8 cellular contexts compared by ENCODE assay signal in genomic region chr2:70946832-70947442, GRCh38. TPM values are rescaled to one million over a fixed set of nuclear protein-coding genes. Genes with fewer than 3 reads are reported as not detected.
DNase-seq lines count a peak whose midpoint lies in the region; ATAC-seq and TF ChIP-seq lines count a peak whose summit lies in the region.

No MANE protein-coding gene starts in this region.

- no peaks in the 10 kb centered on the region for H3K9me3 ChIP-seq in left lung

- H3K4me1 ChIP-seq in left lung = peaks cover 0 to 10% of the 10 kb centered on the region in 2 donors

- H3K4me3 ChIP-seq in left lung = no peak overlapping the region

- peak; percentile 68 for ATAC-seq in left lung

- no peaks in the 10 kb centered on the region for H3K36me3 ChIP-seq in left lung

- peaks cover 10 to 33% of the 10 kb centered on the region in 2 donors for H3K27me3 ChIP-seq in left lung

- intact Hi-C loops in left lung (cut with DNase I) = loop anchor here in 1 of 2 donors (5.0 to 10.0 kb wide), 2 partner anchors 75 to 152 kb away; partner anchors contain the start of gene FIGLA

- DNase-seq in NCI-H524 (lab: John Stamatoyannopoulos, UW) (peak; percentile 58 to 70), NCI-H524 treated with DMSO at 0.1 percent for 48 hours (lab: John Stamatoyannopoulos, UW) (no peak), NCI-H1694 (lab: John Stamatoyannopoulos, UW) (peak; percentile 86), T-helper 9 cell (peak; percentile 37), left lung (no peak)
- DNase-seq in central memory CD4-positive, alpha-beta T cell = peak; percentile 30
- peak in 2 of 3 donors; percentile 32 to 41 for DNase-seq in stimulated activated CD4-positive, alpha-beta T cell treated with anti-CD3 and anti-CD28 coated beads, TNF-alpha, amount 100 ng/mL, for 48 hours (ENCODE audit: low read depth in 3 of 3)
- DNase-seq in NK-92 treated with Interleukin-12 subunit alpha and Interleukin-12 subunit beta, amount 100 ng/mL, for 24 hours (lab: John Stamatoyannopoulos, UW) = no peak

- H3K27ac ChIP-seq in left lung = no peak overlapping the region

- TF ChIP-seq CTCF in left lung (IDR thresholded peaks at IDR 0.05) = peak; percentile 50 to 63

RNA-seq across cellular contexts. Expression of gene ATP6V1B1, which starts 11.2 kb away (rescaled TPM):
- total RNA-seq in left lung = under 1 TPM; 0.76 to 0.89 TPM

RNA-seq across cellular contexts. Expression of gene ANKRD53, which starts 31.5 kb away (rescaled TPM):
- total RNA-seq in left lung = under 1 TPM; 0.52 to 0.96 TPM

RNA-seq across cellular contexts. Expression of gene VAX2, which starts 46.6 kb away (rescaled TPM):
- 1 to 10 TPM in 1 of 2 donors, under 1 TPM in 1; 0.71 to 1.3 TPM for total RNA-seq in left lung

RNA-seq across cellular contexts. Expression of gene TEX261, which starts 47.7 kb away (rescaled TPM):
- total RNA-seq in left lung = 10 to 100 TPM; 63.8 to 72.3 TPM

Comparison
In these comparisons a context has a peak if more than half of its experiments do, and no peak if none do; other contexts are left out.
1. DNase-seq: peak in NCI-H524 (2 of 2), NCI-H1694 (single experiment), T-helper 9 cell (single experiment), central memory CD4-positive, alpha-beta T cell (single experiment) and stimulated activated CD4-positive, alpha-beta T cell treated with anti-CD3 and anti-CD28 coated beads, TNF-alpha, amount 100 ng/mL, for 48 hours (2 of 3); none in NCI-H524 treated with DMSO at 0.1 percent for 48 hours (single experiment), left lung (0 of 2) and NK-92 treated with Interleukin-12 subunit alpha and Interleukin-12 subunit beta, amount 100 ng/mL, for 24 hours (single experiment).